ENCODE assay signal across 9 cellular contexts in genomic region chr15:90097475-90097874, GRCh38. TPM values are rescaled to one million over a fixed set of nuclear protein-coding genes. Genes with fewer than 3 reads are reported as not detected.
DNase-seq lines count a peak whose midpoint lies in the region; ATAC-seq, FAIRE-seq and TF ChIP-seq lines count a peak whose summit lies in the region.
"Had no signal": no experiment of that assay in that cellular context is flagged by ENCODE, and none has a peak within 500 bp of the region (broad histone marks: within the 10 kb centered on the region; RNA-seq: fewer than 3 reads in every experiment).

No MANE protein-coding gene starts in this region.

- peak; percentile 69 for ATAC-seq in GM18873 (IDR thresholded peaks at IDR 0.05; ENCODE audit: low FRiP score, unreplicated experiment)
- ATAC-seq in HG02970 (IDR thresholded peaks at IDR 0.05; ENCODE audit: low FRiP score, unreplicated experiment), result peak; percentile 42
- ATAC-seq in PC-3, result no peak

- no peaks in the 10 kb centered on the region for H3K36me3 ChIP-seq in effector memory CD4-positive, alpha-beta T cell (ENCODE audit: control insufficient read depth, insufficient read depth, low read length)
- H3K36me3 ChIP-seq in PC-3 (ENCODE audit: low read depth, low read length), result no peaks in the 10 kb centered on the region
- H3K36me3 ChIP-seq: pancreas had no signal

- no peak overlapping the region for H3K4me2 ChIP-seq in PC-3 (ENCODE audit: low read length)

- CTCF ChIA-PET in PC-3 (lab: Charles Lee), result no interaction called here

- no TSS peak for BruUV-seq in PC-3 (replicated peaks; lab: Mats Ljungman, UMichigan)

- peaks cover 57% of the 10 kb centered on the region for H3K4me1 ChIP-seq in effector memory CD4-positive, alpha-beta T cell (ENCODE audit: control insufficient read depth, insufficient read depth, low read length, poor library complexity, severe bottlenecking)
- peaks cover 7% of the 10 kb centered on the region for H3K4me1 ChIP-seq in PC-3 (ENCODE audit: insufficient read depth, low read length)

- no peak overlapping the region for H2AFZ ChIP-seq in PC-3 (ENCODE audit: low read length)

- DNase-seq in T-helper 2 cell, result peak in 4 of 5 experiments; percentile 30 to 97 (median 58)
- peak; percentile 36 to 48 (median 46) for DNase-seq in effector memory CD4-positive, alpha-beta T cell
- peak; percentile 37 for DNase-seq in stimulated activated CD8-positive, alpha-beta memory T cell treated with anti-CD3 and anti-CD28 coated beads, Interleukin-4, amount 100 ng/mL, for 24 hours (ENCODE audit: low read depth)
- no peak for DNase-seq in PC-3
- DNase-seq in HTR-8/SVneo (ENCODE audit: insufficient read length, low spot score), result no peak
- no peak for DNase-seq in NCI-H2081 treated with DMSO at 0.1 percent for 48 hours (lab: John Stamatoyannopoulos, UW)

- POLR2A ChIA-PET in PC-3 (lab: Charles Lee; ENCODE audit: unreplicated experiment), result no interaction called here

- FAIRE-seq in HTR-8/SVneo (lab: Jason Lieb, UNC), result no peak
- FAIRE-seq: pancreas had no signal

- intact Hi-C loops in PC-3 (cut with micrococcal nuclease), result no loop called here

- peak overlapping the region; percentile 92 for H3K27ac ChIP-seq in effector memory CD4-positive, alpha-beta T cell (ENCODE audit: insufficient read depth, low read length, poor library complexity, severe bottlenecking)
- H3K27ac ChIP-seq in PC-3 (ENCODE audit: low read length), result no peak overlapping the region

- H3K79me2 ChIP-seq in PC-3 (ENCODE audit: low read length), result peaks cover 20% of the 10 kb centered on the region

- no peaks in the 10 kb centered on the region for H3F3A ChIP-seq in PC-3 (ENCODE audit: low read length, unreplicated experiment)

- no peaks in the 10 kb centered on the region for H3K9me2 ChIP-seq in PC-3 (replicated peaks; ENCODE audit: low read length)

- peak overlapping the region; percentile 41 for H3K4me3 ChIP-seq in effector memory CD4-positive, alpha-beta T cell (ENCODE audit: insufficient read depth, low read depth, low read length, poor library complexity, severe bottlenecking)
- H3K4me3 ChIP-seq in PC-3 (ENCODE audit: low read length), result no peak overlapping the region

- no peaks in the 10 kb centered on the region for H3K27me3 ChIP-seq in effector memory CD4-positive, alpha-beta T cell (replicated peaks; ENCODE audit: control insufficient read depth, insufficient read depth, low read length, poor library complexity, severe bottlenecking)
- H3K27me3 ChIP-seq in PC-3 (ENCODE audit: low read length), result no peaks in the 10 kb centered on the region
- H3K27me3 ChIP-seq: pancreas had no signal

- H3K9me3 ChIP-seq in effector memory CD4-positive, alpha-beta T cell (ENCODE audit: control insufficient read depth, low read length), result no peaks in the 10 kb centered on the region
- H3K9me3 ChIP-seq in PC-3 (ENCODE audit: low read length), result no peaks in the 10 kb centered on the region
- H3K9me3 ChIP-seq: pancreas had no signal

- no peak for TF ChIP-seq CTCF in PC-3 (conservative IDR thresholded peaks at IDR 0.05; ENCODE audit: low read depth, low read length)

- H4K20me1 ChIP-seq in PC-3 (ENCODE audit: low read length), result no peaks in the 10 kb centered on the region

- H3K9ac ChIP-seq in PC-3 (ENCODE audit: low read length), result no peak overlapping the region

RNA-seq across cellular contexts. Expression of gene IDH2, which starts 4.8 kb away (rescaled TPM):
- total RNA-seq in PC-3 (2014; rRNA removed), result 80.6 and 94.1 TPM in 2 replicates

Comparison
In these comparisons a context has a peak if more than half of its experiments do, and no peak if none do; other contexts are left out.
1. DNase-seq: peak in T-helper 2 cell (4 of 5), effector memory CD4-positive, alpha-beta T cell (3 of 3) and stimulated activated CD8-positive, alpha-beta memory T cell treated with anti-CD3 and anti-CD28 coated beads, Interleukin-4, amount 100 ng/mL, for 24 hours (single experiment); none in PC-3 (single experiment), HTR-8/SVneo (single experiment) and NCI-H2081 treated with DMSO at 0.1 percent for 48 hours (single experiment).